8 cellular contexts compared by ENCODE assay signal in the genomic region with DNA sequence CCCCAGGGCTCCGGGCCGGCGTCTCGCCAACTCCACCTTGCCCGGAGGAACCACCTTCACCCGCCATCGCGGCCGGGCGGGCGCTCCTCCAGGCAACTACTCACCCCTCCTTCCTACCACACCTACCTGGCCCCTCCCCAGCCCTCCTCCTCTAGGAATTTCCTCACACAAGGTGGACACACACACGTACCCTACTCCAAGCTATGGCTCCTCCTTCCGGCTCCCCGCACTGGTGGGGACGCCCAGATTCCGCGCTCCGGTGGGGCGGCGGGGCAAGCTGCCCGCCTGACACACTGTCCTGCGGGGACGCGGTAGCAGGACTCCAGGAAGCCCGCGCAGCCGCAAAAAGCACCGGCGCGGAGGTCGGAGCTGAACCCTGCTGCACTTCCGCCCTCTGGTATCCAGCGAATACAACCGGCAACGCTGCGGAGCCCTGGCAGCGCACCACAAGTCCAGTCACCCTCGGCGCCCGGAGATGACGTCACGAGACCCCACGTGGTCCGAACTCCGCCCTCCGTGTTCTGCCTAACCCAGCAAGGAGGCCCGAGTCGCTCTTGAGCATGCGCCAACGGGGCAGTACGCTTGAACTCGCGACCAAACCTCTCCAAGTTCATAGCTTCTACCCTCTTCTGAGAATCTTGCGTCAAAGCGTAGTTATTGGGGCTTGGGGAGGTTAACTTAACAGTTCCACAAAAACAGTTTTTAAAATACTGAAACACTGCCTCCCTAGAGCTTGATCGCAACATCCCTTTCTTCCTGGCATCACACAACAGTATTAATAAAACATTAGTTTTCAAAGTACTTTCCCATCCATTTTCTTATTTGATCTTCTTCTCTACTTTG. TPM values are rescaled to one million over a fixed set of nuclear protein-coding genes. Genes with fewer than 3 reads are reported as not detected.
DNase-seq lines count a peak whose midpoint lies in the region; ATAC-seq and TF ChIP-seq lines count a peak whose summit lies in the region.

ATG5 (minus strand) TSS at position 425 of the 843 bp plus-strand sequence. CDS start 9,552 bp downstream, outside the sequence.

- DNase-seq in AG08395 (ENCODE audit: low spot score) (peak; percentile 99), NCI-H345 (lab: John Stamatoyannopoulos, UW) (peak; percentile 99), activated B cell treated with CpG ODN at 0.5 μM for 24 hours (peak; percentile 99), caudate nucleus (lab: John Stamatoyannopoulos, UW) (peak; percentile 81 to 99 (median 97)), iPS-NIHi7 (ENCODE audit: extremely low spot score) (peak; percentile 99), smooth muscle cell (lab: John Stamatoyannopoulos, UW; ENCODE audit: unreplicated experiment) (peak; percentile 96)

- peak within 1 kb of the TSS; percentile 99 for H3K4me3 Mint-ChIP-seq in activated B cell treated with CpG ODN at 0.5 μM for 24 hours

- H3K27ac ChIP-seq in caudate nucleus (ENCODE audit: low read depth, low read length) (peak within 1 kb of the TSS; percentile 78), smooth muscle cell (ENCODE audit: low read depth) (peak within 1 kb of the TSS; percentile 86)

- peak within 1 kb of the TSS; percentile 94 for H2AFZ ChIP-seq in smooth muscle cell (ENCODE audit: low read depth)

- intact Hi-C loops in activated B cell treated with CpG ODN at 0.5 μM for 24 hours (cut with micrococcal nuclease) = loop anchor here (1.0 to 10.0 kb wide), 8 partner anchors 12 to 922 kb away; partner anchors contain the start of genes MTRES1, PREP, QRSL1 and RTN4IP1

- WGBS in smooth muscle cell (ENCODE audit: low lambda C conversion rate) = 2% methylated on average over 56 of the region's 56 CpGs

- H3K36me3 Mint-ChIP-seq in activated B cell treated with CpG ODN at 0.5 μM for 24 hours (ENCODE audit: low read depth) = peaks cover 4% of the 10 kb centered on the region

- CTCF ChIA-PET in activated B cell treated with CpG ODN at 0.5 μM for 24 hours (lab: Charles Lee) = interaction anchor here (0.7 to 1.3 kb wide), 4 partner anchors 11 to 37 kb away, joined by 3 to 4 read pairs (median 3); no protein-coding TSS in a partner anchor

- peaks cover 8% of the 10 kb centered on the region for H3K4me1 ChIP-seq in smooth muscle cell (ENCODE audit: low read depth)

- H3K4me1 Mint-ChIP-seq in activated B cell treated with CpG ODN at 0.5 μM for 24 hours = peaks cover 42% of the 10 kb centered on the region

- POLR2A ChIA-PET in activated B cell treated with CpG ODN at 0.5 μM for 24 hours (lab: Charles Lee) = interaction anchor here (0.5 to 1.6 kb wide), 14 partner anchors 10 to 1936 kb away, joined by 3 to 6 read pairs (median 5); partner anchors contain the start of genes PDSS2, PRDM1 and SNX3

- H3K27ac Mint-ChIP-seq in activated B cell treated with CpG ODN at 0.5 μM for 24 hours = peak within 1 kb of the TSS; percentile 94

- no peaks in the 10 kb centered on the region for H3K36me3 ChIP-seq in smooth muscle cell (ENCODE audit: low read depth)

- peaks cover 12% of the 10 kb centered on the region for H4K20me1 ChIP-seq in smooth muscle cell (ENCODE audit: low read depth)

- peaks cover 46% of the 10 kb centered on the region for H3K79me2 ChIP-seq in smooth muscle cell (ENCODE audit: low read depth)

- no peaks in the 10 kb centered on the region for H3F3A ChIP-seq in smooth muscle cell (ENCODE audit: low read depth)

- peaks cover 1% of the 10 kb centered on the region for H3K27me3 Mint-ChIP-seq in activated B cell treated with CpG ODN at 0.5 μM for 24 hours

- peak within 1 kb of the TSS; percentile 90 for H3K9ac ChIP-seq in smooth muscle cell (ENCODE audit: low read depth)

- peaks cover 9% of the 10 kb centered on the region for H3K27me3 ChIP-seq in smooth muscle cell (ENCODE audit: low read depth)

- H3K4me3 ChIP-seq in smooth muscle cell = peak within 1 kb of the TSS; percentile 77

- TF ChIP-seq POLR2A in GM18951 (IDR thresholded peaks at IDR 0.05; ENCODE audit: extremely low read depth, insufficient read depth, insufficient read length) = peak; percentile 90

- no peaks in the 10 kb centered on the region for H3K9me3 Mint-ChIP-seq in activated B cell treated with CpG ODN at 0.5 μM for 24 hours

- ATAC-seq in HG03196 (IDR thresholded peaks at IDR 0.05; ENCODE audit: unreplicated experiment) (peak; percentile 94), activated B cell treated with CpG ODN at 0.5 μM for 24 hours (ENCODE audit: low read depth) (peak; percentile 93)

- H3K4me2 ChIP-seq in smooth muscle cell = peak within 1 kb of the TSS; percentile 96

- no peak for TF ChIP-seq CTCF in activated B cell treated with CpG ODN at 0.5 μM for 24 hours (IDR thresholded peaks at IDR 0.05)
- TF ChIP-seq CTCF in smooth muscle cell (IDR thresholded peaks at IDR 0.05; ENCODE audit: borderline replicate concordance, insufficient read depth, poor library complexity, severe bottlenecking) = no peak

- in situ Hi-C loops in GM18951 (cut with MboI; ENCODE audit: low sequenced_read_pairs, unreplicated experiment) = loop anchor here (25.0 kb wide), 1 partner anchor 662 kb away; no protein-coding TSS in a partner anchor

- H3K9me3 ChIP-seq in smooth muscle cell (replicated peaks; ENCODE audit: low read depth) = no peaks in the 10 kb centered on the region

RNA-seq across cellular contexts. Expression of gene ATG5, which starts in this region (rescaled TPM):
- total RNA-seq in activated B cell treated with CpG ODN at 0.5 μM for 24 hours (29.7 and 30.3 TPM in 2 replicates), smooth muscle cell (33.7 and 50.4 TPM in 2 replicates)
- 30.1 and 34.4 TPM in 2 replicates for polyA plus RNA-seq in smooth muscle cell

Comparison
In these comparisons a context has a peak if more than half of its experiments do, and no peak if none do; other contexts are left out.
1. Peak in every context shown above with its lines: DNase-seq, ATAC-seq, H3K4me3 ChIP-seq and H3K27ac ChIP-seq.